ENCODE assay signal across 8 cellular contexts in genomic region chr3:69306239-69307185, GRCh38.
DNase-seq lines count a peak whose midpoint lies in the region; ATAC-seq and TF ChIP-seq lines count a peak whose summit lies in the region.

No MANE protein-coding gene starts in this region.

- no peaks in the 10 kb centered on the region for H3K9me2 ChIP-seq in GM23338 (ENCODE audit: insufficient read depth)

- H3K4me3 Mint-ChIP-seq in GM23338: no peak overlapping the region
- H3K4me3 Mint-ChIP-seq in activated naive CD8-positive, alpha-beta T cell treated with anti-CD3 and anti-CD28 coated beads, Interleukin-2, amount 50 U/mL, for 24 hours: peak overlapping the region; percentile 16

- H3F3A ChIP-seq in GM23338 (replicated peaks; ENCODE audit: low read depth): no peaks in the 10 kb centered on the region

- H3K27ac ChIP-seq in GM23338 (ENCODE audit: low read depth) (no peak overlapping the region), aorta (ENCODE audit: low read depth in 1 of 2, low read length in 2 of 2) (peak overlapping the region in 1 of 2 donors; percentile 47)

- no peaks in the 10 kb centered on the region for H3K9me3 ChIP-seq in aorta (ENCODE audit: control insufficient read depth, low read length)

- no peak overlapping the region for H3K27ac Mint-ChIP-seq in GM23338
- H3K27ac Mint-ChIP-seq in activated naive CD8-positive, alpha-beta T cell treated with anti-CD3 and anti-CD28 coated beads, Interleukin-2, amount 50 U/mL, for 24 hours: peak overlapping the region; percentile 63

- peak; percentile 93 for TF ChIP-seq CTCF in GM10248 (IDR thresholded peaks at IDR 0.05; ENCODE audit: control extremely low read depth, extremely low read depth, low read depth, missing control alignments)
- peak; percentile 92 to 98 for TF ChIP-seq CTCF in GM23338 (conservative IDR thresholded peaks at IDR 0.05; ENCODE audit: low read depth in 2 of 2)

- H3K36me3 ChIP-seq in GM23338 (ENCODE audit: insufficient read depth) (no peaks in the 10 kb centered on the region), aorta (ENCODE audit: control insufficient read depth in 1 of 2, insufficient read depth in 2 of 2, low read length in 1 of 2) (no peaks in the 10 kb centered on the region)

- H3K27me3 Mint-ChIP-seq in GM23338 (ENCODE audit: insufficient read depth, low read depth, poor library complexity): peaks cover 1% of the 10 kb centered on the region
- H3K27me3 Mint-ChIP-seq in activated naive CD8-positive, alpha-beta T cell treated with anti-CD3 and anti-CD28 coated beads, Interleukin-2, amount 50 U/mL, for 24 hours: no peaks in the 10 kb centered on the region

- CTCF ChIA-PET in GM10248 (lab: Yijun Ruan, JAX): interaction anchor here (0.6 to 10.4 kb wide), 66 partner anchors 9 to 365 kb away, joined by 3 to 258 read pairs (median 4); partner anchors contain the start of genes FRMD4B and LMOD3

- no peaks in the 10 kb centered on the region for H3K27me3 ChIP-seq in GM23338 (ENCODE audit: insufficient read depth)
- no peaks in the 10 kb centered on the region for H3K27me3 ChIP-seq in aorta (ENCODE audit: control insufficient read depth in 1 of 2, insufficient read depth in 2 of 2, low read length in 1 of 2)

- H3K79me2 ChIP-seq in GM23338 (replicated peaks; ENCODE audit: insufficient read depth): no peaks in the 10 kb centered on the region

- H3K36me3 Mint-ChIP-seq in GM23338 (ENCODE audit: low read depth): no peaks in the 10 kb centered on the region
- H3K36me3 Mint-ChIP-seq in activated naive CD8-positive, alpha-beta T cell treated with anti-CD3 and anti-CD28 coated beads, Interleukin-2, amount 50 U/mL, for 24 hours (ENCODE audit: low read depth): no peaks in the 10 kb centered on the region

- peak; percentile 68 for DNase-seq in GM10248 (ENCODE audit: extremely low spot score)
- DNase-seq in GM23338 (ENCODE audit: low spot score): peak; percentile 83
- DNase-seq in LHCN-M2 (ENCODE audit: low read depth): peak; percentile 92
- DNase-seq in SW480 (ENCODE audit: low spot score): peak; percentile 79
- DNase-seq in activated naive CD8-positive, alpha-beta T cell treated with anti-CD3 and anti-CD28 coated beads, Interleukin-2, amount 50 U/mL, for 24 hours: peak; percentile 65
- peak; percentile 85 for DNase-seq in cardiac septum (ENCODE audit: low spot score)
- DNase-seq in putamen (ENCODE audit: low spot score): peak; percentile 86
- DNase-seq in aorta: peak; percentile 77 to 79

- POLR2A ChIA-PET in GM10248 (lab: Yijun Ruan, JAX): no interaction called here

- no peaks in the 10 kb centered on the region for H4K20me1 ChIP-seq in GM23338 (replicated peaks; ENCODE audit: insufficient read depth)

- H3K9me3 Mint-ChIP-seq in GM23338: no peaks in the 10 kb centered on the region
- H3K9me3 Mint-ChIP-seq in activated naive CD8-positive, alpha-beta T cell treated with anti-CD3 and anti-CD28 coated beads, Interleukin-2, amount 50 U/mL, for 24 hours: no peaks in the 10 kb centered on the region

- peak; percentile 99 for ATAC-seq in GM23338
- peak; percentile 83 for ATAC-seq in activated naive CD8-positive, alpha-beta T cell treated with anti-CD3 and anti-CD28 coated beads, Interleukin-2, amount 50 U/mL, for 24 hours
- peak; percentile 98 for ATAC-seq in aorta (ENCODE audit: low FRiP score)

- H3K4me3 ChIP-seq in GM23338 (no peak overlapping the region), aorta (ENCODE audit: low read length in 2 of 2) (no peak overlapping the region)

- intact Hi-C loops in cardiac septum (cut with DNase I): loop anchor here (1.0 to 5.0 kb wide), 3 partner anchors 116 to 366 kb away; no protein-coding TSS in a partner anchor
- intact Hi-C loops in aorta (cut with DNase I): loop anchor here (5.0 kb wide), 2 partner anchors 106 to 144 kb away; no protein-coding TSS in a partner anchor

- H3K4me2 ChIP-seq in GM23338: no peak overlapping the region

- no peak overlapping the region for H2AFZ ChIP-seq in GM23338

- H3K4me1 ChIP-seq in GM23338 (ENCODE audit: insufficient read depth): no peaks in the 10 kb centered on the region
- peaks cover 3 to 4% of the 10 kb centered on the region in 2 donors for H3K4me1 ChIP-seq in aorta (ENCODE audit: control insufficient read depth in 1 of 2, insufficient read depth in 2 of 2, low read length in 2 of 2)

- WGBS in aorta, 2 donors: 4 to 10% methylated on average over 17 of the region's 17 CpGs

- peaks cover 5% of the 10 kb centered on the region for H3K4me1 Mint-ChIP-seq in GM23338
- H3K4me1 Mint-ChIP-seq in activated naive CD8-positive, alpha-beta T cell treated with anti-CD3 and anti-CD28 coated beads, Interleukin-2, amount 50 U/mL, for 24 hours: peaks cover 24% of the 10 kb centered on the region

TF ChIP-seq in GM23338, 12 proteins besides CTCF, POLR2A, EP300 and RAD21 (continues in another document):
- no peak for TF ChIP-seq EZH2phosphoT487 (IDR thresholded peaks at IDR 0.05; ENCODE audit: unreplicated experiment)
- no peak for TF ChIP-seq EZH2 (IDR thresholded peaks at IDR 0.05; ENCODE audit: low read depth, unreplicated experiment)
- no peak for TF ChIP-seq ETS1 (IDR thresholded peaks at IDR 0.05)
- no peak for TF ChIP-seq ZNF462 (CRISPR knock-in tag; IDR thresholded peaks at IDR 0.05)
